Comparison of ENCODE assay signal across 8 cellular contexts in genomic region chr2:233098615-233099014, GRCh38. TPM values are rescaled to one million over a fixed set of nuclear protein-coding genes. Genes with fewer than 3 reads are reported as not detected.
DNase-seq lines count a peak whose midpoint lies in the region; ATAC-seq and TF ChIP-seq lines count a peak whose summit lies in the region.

No MANE protein-coding gene starts in this region.

- H3K27me3 ChIP-seq in mammary epithelial cell (ENCODE audit: insufficient read depth, low read length) (no peaks in the 10 kb centered on the region), transverse colon (no peaks in the 10 kb centered on the region)

- H3K4me3 Mint-ChIP-seq in MCF 10A (ENCODE audit: unreplicated experiment), result no peak overlapping the region
- no peak overlapping the region for H3K4me3 Mint-ChIP-seq in T-helper 2 cell treated with Interferon-gamma antibody and Interleukin-4, amounts not matched to agents 5 μg/mL and 100 μg/mL, for 36 hours

- no peak overlapping the region for H3K27ac Mint-ChIP-seq in MCF 10A (ENCODE audit: low read depth, unreplicated experiment)
- no peak overlapping the region for H3K27ac Mint-ChIP-seq in T-helper 2 cell treated with Interferon-gamma antibody and Interleukin-4, amounts not matched to agents 5 μg/mL and 100 μg/mL, for 36 hours

- no peaks in the 10 kb centered on the region for H3K9me3 Mint-ChIP-seq in MCF 10A (ENCODE audit: unreplicated experiment)
- H3K9me3 Mint-ChIP-seq in T-helper 2 cell treated with Interferon-gamma antibody and Interleukin-4, amounts not matched to agents 5 μg/mL and 100 μg/mL, for 36 hours, result no peaks in the 10 kb centered on the region

- no peak overlapping the region for H3K4me2 ChIP-seq in mammary epithelial cell (ENCODE audit: insufficient read depth, low read depth, low read length)

- DNase-seq in MCF 10A (ENCODE audit: unreplicated experiment) (peak; percentile 14), mammary epithelial cell (no peak), iPS-NIHi11 (ENCODE audit: low spot score) (peak; percentile 72), transverse colon (no peak), NCI-H2171 treated with DMSO at 0.1 percent for 48 hours (lab: John Stamatoyannopoulos, UW) (no peak)
- DNase-seq in T-helper 2 cell treated with Interferon-gamma antibody and Interleukin-4, amounts not matched to agents 5 μg/mL and 100 μg/mL, for 36 hours (ENCODE audit: low spot score), result no peak

- dilution Hi-C loops in mammary epithelial cell (cut with HindIII; ENCODE audit: low sequenced_read_pairs), result no loop called here

- H3K36me3 ChIP-seq in mammary epithelial cell (ENCODE audit: insufficient read depth, low read length) (no peaks in the 10 kb centered on the region), transverse colon (no peaks in the 10 kb centered on the region)

- H3K79me2 ChIP-seq in mammary epithelial cell (ENCODE audit: insufficient read depth, low read length), result no peaks in the 10 kb centered on the region

- H3K27ac ChIP-seq in mammary epithelial cell (ENCODE audit: insufficient read depth, low read depth, low read length) (no peak overlapping the region), transverse colon (no peak overlapping the region)

- POLR2A ChIA-PET in MCF 10A (lab: Yijun Ruan, JAX), result no interaction called here

- H4K20me1 ChIP-seq in mammary epithelial cell (ENCODE audit: insufficient read depth, low read length), result no peaks in the 10 kb centered on the region

- H2AFZ ChIP-seq in mammary epithelial cell (ENCODE audit: low read depth, low read length), result no peak overlapping the region

- ATAC-seq in SK-N-SH treated with all-trans-retinoic acid at 6 μM for 48 hours (peak; percentile 52; the same call in 2 of the 3 replicates), HG02571 (IDR thresholded peaks at IDR 0.05; ENCODE audit: unreplicated experiment) (no peak)

- intact Hi-C loops in MCF 10A (cut with micrococcal nuclease) (no loop called here), mammary epithelial cell (cut with micrococcal nuclease) (loop anchor here (10.0 kb wide), 1 partner anchor 156 kb away; the partner anchor contains the start of gene ATG16L1), transverse colon (cut with DNase I; ENCODE audit: low total_unique reads) (no loop called here)

- H3K9me3 ChIP-seq in mammary epithelial cell (replicated peaks; ENCODE audit: insufficient read depth, low read length) (no peaks in the 10 kb centered on the region), transverse colon (no peaks in the 10 kb centered on the region)

- TF ChIP-seq CTCF in MCF 10A (IDR thresholded peaks at IDR 0.05; ENCODE audit: unreplicated experiment) (peak; percentile 14), mammary epithelial cell (conservative IDR thresholded peaks at IDR 0.05 in 1 of 2, IDR thresholded peaks at IDR 0.05 in 1 of 2; ENCODE audit: extremely low read depth in 1 of 2, insufficient read depth in 1 of 2, low read depth in 1 of 2, low read length in 2 of 2) (peak in 1 of 2 donors; percentile 11), transverse colon (IDR thresholded peaks at IDR 0.05) (peak in 3 of 5 experiments; percentile 23 to 33 (median 30))

- in situ Hi-C loops in mammary epithelial cell (cut with MboI; ENCODE audit: low sequenced_read_pairs in 2 of 2) (no loop called here), transverse colon (cut with MboI; ENCODE audit: low pct_ligation_motif_present in 1 of 4, low pct_unique_long_range_greater_than_20kb in 1 of 4, low sequenced_read_pairs in 3 of 4) (no loop called here)

- no TSS peak for BruUV-seq in MCF 10A (replicated peaks; lab: Mats Ljungman, UMichigan)
- no TSS peak for BruUV-seq in mammary epithelial cell (replicated peaks; lab: Mats Ljungman, UMichigan)

- H3K4me1 ChIP-seq in mammary epithelial cell (ENCODE audit: insufficient read depth, low read length), result no peaks in the 10 kb centered on the region
- no peaks in the 10 kb centered on the region for H3K4me1 ChIP-seq in transverse colon

- CTCF ChIA-PET in MCF 10A (lab: Yijun Ruan, JAX) (no interaction called here), mammary epithelial cell (lab: Charles Lee; ENCODE audit: low non-redundant PET) (no interaction called here)

- H3K36me3 Mint-ChIP-seq in MCF 10A (ENCODE audit: insufficient read depth, unreplicated experiment), result no peaks in the 10 kb centered on the region
- H3K36me3 Mint-ChIP-seq in T-helper 2 cell treated with Interferon-gamma antibody and Interleukin-4, amounts not matched to agents 5 μg/mL and 100 μg/mL, for 36 hours (ENCODE audit: low read depth), result peaks cover 52% of the 10 kb centered on the region

- H3K27me3 Mint-ChIP-seq in MCF 10A (ENCODE audit: insufficient read depth, unreplicated experiment), result no peaks in the 10 kb centered on the region
- H3K27me3 Mint-ChIP-seq in T-helper 2 cell treated with Interferon-gamma antibody and Interleukin-4, amounts not matched to agents 5 μg/mL and 100 μg/mL, for 36 hours (ENCODE audit: low read depth), result no peaks in the 10 kb centered on the region

- no peak for TF ChIP-seq POLR2A in transverse colon (IDR thresholded peaks at IDR 0.05)

- WGBS in mammary epithelial cell (ENCODE audit: low coverage, missing lambda C conversion rate), result 56% methylated on average over 8 of the region's 10 CpGs
- WGBS in transverse colon (ENCODE audit: low coverage in 1 of 2), 2 donors, result 62 to 72% methylated on average over 10 of the region's 10 CpGs

- H3K9ac ChIP-seq in mammary epithelial cell (ENCODE audit: insufficient read depth, low read length), result no peak overlapping the region

- no peak for TF ChIP-seq EP300 in transverse colon (IDR thresholded peaks at IDR 0.05; ENCODE audit: low read depth)

- H3K4me1 Mint-ChIP-seq in MCF 10A (ENCODE audit: insufficient read depth, unreplicated experiment), result no peaks in the 10 kb centered on the region
- peaks cover 45% of the 10 kb centered on the region for H3K4me1 Mint-ChIP-seq in T-helper 2 cell treated with Interferon-gamma antibody and Interleukin-4, amounts not matched to agents 5 μg/mL and 100 μg/mL, for 36 hours (ENCODE audit: low read depth)

- H3K4me3 ChIP-seq in mammary epithelial cell (replicated peaks in 1 of 3; ENCODE audit: insufficient read depth in 1 of 3, low read depth in 2 of 3, low read length in 3 of 3) (no peak overlapping the region), transverse colon (no peak overlapping the region)

TF ChIP-seq in SK-N-SH treated with all-trans-retinoic acid at 6 μM for 48 hours, 23 proteins besides CTCF, POLR2A, EP300 and RAD21:
- TF ChIP-seq ESRRG (CRISPR knock-in tag; IDR thresholded peaks at IDR 0.05), result no peak
- TF ChIP-seq ISL1 (CRISPR knock-in tag; IDR thresholded peaks at IDR 0.05), result no peak
- TF ChIP-seq PPARA (CRISPR knock-in tag; IDR thresholded peaks at IDR 0.05; ENCODE audit: borderline replicate concordance), result no peak
- no peak for TF ChIP-seq SNAI2 (CRISPR knock-in tag; IDR thresholded peaks at IDR 0.05)
- no peak for TF ChIP-seq GLIS3 (CRISPR knock-in tag; IDR thresholded peaks at IDR 0.05)
- no peak for TF ChIP-seq BACH2 (CRISPR knock-in tag; IDR thresholded peaks at IDR 0.05; ENCODE audit: borderline replicate concordance)
- no peak for TF ChIP-seq ZNF565 (CRISPR knock-in tag; conservative IDR thresholded peaks at IDR 0.05; ENCODE audit: low read depth)
- no peak for TF ChIP-seq RARB (CRISPR knock-in tag; IDR thresholded peaks at IDR 0.05)
TF ChIP-seq in SK-N-SH treated with all-trans-retinoic acid at 6 μM for 48 hours: peak in this region for 0.

RNA-seq across cellular contexts. Expression of gene INPP5D, which starts 38.5 kb away (rescaled TPM):
- total RNA-seq in MCF 10A (2022), result 46.1 and 64.9 TPM in 2 replicates
- total RNA-seq in mammary epithelial cell, result 10 to 100 TPM; 57.7 to 80.4 TPM
- 27.5 TPM for polyA plus RNA-seq in mammary epithelial cell
- polyA minus RNA-seq in mammary epithelial cell, result 144 TPM
- total RNA-seq in transverse colon, result 10 to 100 TPM in 3 of 4 donors, 1 to 10 TPM in 1; 7.8 to 40.4 (median 26.1) TPM

Comparison
In these comparisons a context has a peak if more than half of its experiments do, and no peak if none do; other contexts are left out.
1. DNase-seq: peak in MCF 10A (single experiment) and iPS-NIHi11 (single experiment); none in mammary epithelial cell (single experiment), transverse colon (single experiment), T-helper 2 cell treated with Interferon-gamma antibody and Interleukin-4, amounts not matched to agents 5 μg/mL and 100 μg/mL, for 36 hours (single experiment) and NCI-H2171 treated with DMSO at 0.1 percent for 48 hours (single experiment).